ENCODE assay signal across 13 cellular contexts in the genomic region with DNA sequence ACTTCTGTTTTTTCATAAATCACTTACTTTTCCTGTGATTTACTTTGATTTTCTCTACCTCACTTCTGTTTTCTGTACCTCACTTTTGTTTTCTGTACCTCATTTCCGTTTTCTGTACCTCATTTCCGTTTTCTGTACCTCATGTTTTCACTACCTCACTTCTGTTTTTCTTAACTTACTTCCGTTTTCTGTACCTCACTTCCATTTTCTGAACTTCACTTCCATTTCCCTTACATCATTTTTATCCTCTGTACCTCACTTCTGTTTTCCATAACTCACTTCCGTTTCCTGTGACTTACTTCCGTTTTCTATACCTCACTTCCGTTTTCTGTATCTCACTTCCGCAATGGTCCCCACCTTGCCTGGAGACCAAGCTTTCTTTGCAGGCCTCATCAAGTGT.
"Had no signal": no experiment of that assay in that cellular context is flagged by ENCODE, and none has a peak within 500 bp of the region (broad histone marks: within the 10 kb centered on the region; RNA-seq: fewer than 3 reads in every experiment).

No MANE protein-coding gene starts in this region.

- H3K27me3 ChIP-seq: neural progenitor cell, right atrium auricular region, transverse colon had no signal

- H3K4me1 ChIP-seq: neural progenitor cell, right atrium auricular region, transverse colon had no signal

- H3K36me3 ChIP-seq: neural progenitor cell, right atrium auricular region, transverse colon had no signal

- DNase-seq: activated CD4-positive, alpha-beta T cell treated with anti-CD3 and anti-CD28 coated beads, Interleukin-2, amount 50 U/mL, for 4 hours; activated effector memory CD4-positive, alpha-beta T cell treated with Interleukin-2 at 50 U/mL for 16 hours; activated T-cell treated with anti-CD3 and anti-CD28 coated beads, Interleukin-2, amount 50 U/mL, for 1 hour; central memory CD4-positive, alpha-beta T cell; cortex of kidney; effector CD8-positive, alpha-beta T cell; kidney; left ventricle myocardium superior; small intestine; transverse colon had no signal

- ATAC-seq: activated CD4-positive, CD25-positive, alpha-beta regulatory T cell treated with anti-CD3 and anti-CD28 coated beads, Interleukin-2, amount 50 U/mL, for 24 hours; left ventricle myocardium superior had no signal

- H2AFZ ChIP-seq: neural progenitor cell had no signal

- H3K4me2 ChIP-seq: neural progenitor cell had no signal

- H3K27ac ChIP-seq: neural progenitor cell, right atrium auricular region had no signal

- H3K9me3 ChIP-seq: right atrium auricular region, transverse colon had no signal

- H3K4me3 ChIP-seq: neural progenitor cell, right atrium auricular region, transverse colon had no signal
